13 cellular contexts compared by ENCODE assay signal in the genomic region with DNA sequence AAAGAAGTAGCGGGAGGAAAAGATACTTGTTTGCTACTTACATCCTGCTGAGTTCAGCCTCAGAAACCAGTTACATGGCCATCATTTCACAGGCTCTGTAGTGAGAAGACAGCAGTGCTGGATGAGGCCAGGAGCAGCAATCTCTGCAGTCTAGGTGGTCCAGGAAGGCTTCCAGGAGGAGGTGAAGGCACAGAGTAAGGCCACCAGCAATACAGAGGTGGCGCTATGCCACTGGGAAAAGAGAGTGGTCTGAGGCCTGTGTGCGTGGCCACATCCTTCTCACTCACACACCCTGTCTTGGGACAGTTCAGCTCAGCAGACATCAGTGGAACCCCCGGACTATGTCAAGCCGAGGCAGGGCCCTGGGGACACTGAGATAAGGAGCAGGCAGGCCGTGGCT.
"Had no signal": no experiment of that assay in that cellular context is flagged by ENCODE, and none has a peak within 500 bp of the region (broad histone marks: within the 10 kb centered on the region; RNA-seq: fewer than 3 reads in every experiment).

No MANE protein-coding gene starts in this region.

- H3K9me3 ChIP-seq: gastrocnemius medialis had no signal

- DNase-seq: activated CD4-positive, alpha-beta T cell treated with anti-CD3 and anti-CD28 coated beads for 4 hours; activated naive CD4-positive, alpha-beta T cell; aorta; effector CD8-positive, alpha-beta T cell; gastrocnemius medialis; kidney; left ventricle myocardium superior; small intestine; T1000 had no signal

- H3K27ac Mint-ChIP-seq: activated T-helper 1 cell treated with anti-CD3 and anti-CD28 coated beads, Interleukin-12 subunit alpha, Interleukin-12 subunit beta, Interleukin-2, Interleukin-4 antibody, amounts not matched to agents 30 ng/mL and 10 ng/mL and 1 ng/mL, durations not matched to agents 14 hours and 24 hours and 36 hours had no signal

- H2AFZ ChIP-seq: parathyroid adenoma had no signal

- H3K9me3 Mint-ChIP-seq: activated T-helper 1 cell treated with anti-CD3 and anti-CD28 coated beads, Interleukin-12 subunit alpha, Interleukin-12 subunit beta, Interleukin-2, Interleukin-4 antibody, amounts not matched to agents 30 ng/mL and 10 ng/mL and 1 ng/mL, durations not matched to agents 14 hours and 24 hours and 36 hours had no signal

- H3K36me3 ChIP-seq: cardiac muscle cell, gastrocnemius medialis had no signal

- H3K4me3 Mint-ChIP-seq: activated T-helper 1 cell treated with anti-CD3 and anti-CD28 coated beads, Interleukin-12 subunit alpha, Interleukin-12 subunit beta, Interleukin-2, Interleukin-4 antibody, amounts not matched to agents 30 ng/mL and 10 ng/mL and 1 ng/mL, durations not matched to agents 14 hours and 24 hours and 36 hours had no signal

- H3K27ac ChIP-seq: cardiac muscle cell, gastrocnemius medialis, parathyroid adenoma, VCaP had no signal

- H3K9ac ChIP-seq: parathyroid adenoma had no signal

- H3K4me1 ChIP-seq: parathyroid adenoma had no signal

- H3K27me3 ChIP-seq: gastrocnemius medialis had no signal

- H3K4me3 ChIP-seq: cardiac muscle cell, gastrocnemius medialis had no signal
